Comparison of ENCODE assay signal across 12 cellular contexts in genomic region chr1:153333902-153334301, GRCh38. TPM values are rescaled to one million over a fixed set of nuclear protein-coding genes. Genes with fewer than 3 reads are reported as not detected.
"Had no signal": no experiment of that assay in that cellular context is flagged by ENCODE, and none has a peak within 500 bp of the region (broad histone marks: within the 10 kb centered on the region; RNA-seq: fewer than 3 reads in every experiment).

No MANE protein-coding gene starts in this region.

- DNase-seq: GM23248, GOT3, H7, HFFc6, KG1 had no signal

- H3K27ac Mint-ChIP-seq: HFFc6, IgD-negative memory B cell had no signal

- H3K9me3 ChIP-seq: HAP-1 had no signal

- H3K27ac ChIP-seq: GM23248, HL-60 had no signal

- H3K9me3 Mint-ChIP-seq: HFFc6 had no signal

- H3K9ac ChIP-seq: GM23248 had no signal

- FAIRE-seq: HepG2 had no signal

- H3K4me1 ChIP-seq: HAP-1 had no signal

- H3K4me3 Mint-ChIP-seq: HFFc6 had no signal

- H3K4me1 Mint-ChIP-seq: IgD-negative memory B cell had no signal

- H3K4me3 ChIP-seq: GM23248, HAP-1 had no signal

- ATAC-seq: HCT116, HepG2 had no signal

- H3K36me3 ChIP-seq: HAP-1 had no signal

- H2AFZ ChIP-seq: GM23248 had no signal

RNA-seq across cellular contexts. Expression of gene PGLYRP4, which starts 14.7 kb away (rescaled TPM):
- total RNA-seq: GM23248, H4, H7, HepG2, HFFc6, HT1080 had no signal
- polyA plus RNA-seq: GM23248, HepG2, IgD-negative memory B cell had no signal

RNA-seq across cellular contexts. Expression of gene PGLYRP3, which starts 21.1 kb away (rescaled TPM):
- total RNA-seq: GM23248, H4, H7, HepG2, HFFc6, HT1080 had no signal
- polyA plus RNA-seq: GM23248, HepG2, IgD-negative memory B cell had no signal

RNA-seq across cellular contexts. Expression of gene S100A9, which starts 23.8 kb away (rescaled TPM):
- total RNA-seq: GM23248, H4, H7, HFFc6, HT1080 had no signal
- polyA plus RNA-seq: GM23248 had no signal

RNA-seq across cellular contexts. Expression of gene S100A12, which starts 41.5 kb away (rescaled TPM):
- total RNA-seq: GM23248, H4, H7, HepG2, HFFc6, HT1080 had no signal
- polyA plus RNA-seq: GM23248, HepG2 had no signal

RNA-seq across cellular contexts. Expression of gene S100A8, which starts 57.0 kb away (rescaled TPM):
- total RNA-seq: GM23248, H4, H7, HepG2, HFFc6, HT1080 had no signal
- polyA plus RNA-seq: GM23248, HepG2 had no signal
